ENCODE assay signal across 18 cellular contexts in the genomic region with DNA sequence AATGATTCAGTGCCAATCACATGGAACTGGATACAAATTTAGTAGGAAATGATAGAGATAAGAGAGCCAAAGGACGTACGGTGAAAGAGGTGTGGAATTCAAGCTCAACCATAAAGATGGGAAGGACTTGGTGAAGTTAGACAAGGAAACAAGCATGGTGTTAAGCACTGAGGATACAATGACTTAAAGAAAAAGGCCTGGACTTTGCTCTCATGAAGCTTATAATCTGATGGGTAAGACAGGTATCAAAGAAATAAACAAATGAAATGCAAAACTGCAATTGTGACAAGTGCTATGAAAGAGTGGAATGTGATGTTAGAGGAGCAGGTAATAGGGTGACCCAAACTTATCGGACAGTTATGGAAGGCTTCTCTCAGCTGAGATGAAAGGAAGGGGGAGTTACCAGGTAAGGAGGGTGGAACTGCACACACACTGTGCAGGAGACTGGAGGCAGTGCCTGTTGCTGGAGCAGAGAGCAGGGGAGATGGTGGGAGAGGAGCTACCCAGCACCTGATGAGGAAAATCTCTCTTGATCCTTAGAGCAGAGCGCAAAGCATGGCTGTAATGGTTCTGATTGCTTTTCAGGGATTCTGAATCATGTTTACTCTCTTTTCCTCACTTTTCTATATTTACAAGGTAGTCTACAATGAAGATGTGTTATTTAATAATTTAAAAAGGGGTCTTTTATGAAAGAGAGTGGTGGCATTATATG.
DNase-seq lines count a peak whose midpoint lies in the region; ATAC-seq and TF ChIP-seq lines count a peak whose summit lies in the region.
"Had no signal": no experiment of that assay in that cellular context is flagged by ENCODE, and none has a peak within 500 bp of the region (broad histone marks: within the 10 kb centered on the region; RNA-seq: fewer than 3 reads in every experiment).

No MANE protein-coding gene starts in this region.

- DNase-seq in natural killer cell treated with Interleukin-12 subunit alpha and Interleukin-12 subunit beta and Interleukin-15 and Interleukin-18, amount 100 ng/mL, for 72 hours (ENCODE audit: low spot score), result no peak
- DNase-seq in natural killer cell, result no peak
- DNase-seq in T-helper 17 cell, result no peak
- DNase-seq in ureter (ENCODE audit: low spot score), result no peak
- DNase-seq in amniotic stem cell (lab: John Stamatoyannopoulos, UW), result no peak
- DNase-seq: activated effector memory CD4-positive, alpha-beta T cell treated with anti-CD3 and anti-CD28 coated beads, Interleukin-2, amount 50 U/mL, for 16 hours; aorta; CD4-positive, alpha-beta T cell; dermis blood vessel endothelial cell; lower lobe of right lung; NCI-H1105; NCI-H2029 treated with DMSO at 0.1 percent for 48 hours; NCI-H226; upper lobe of left lung had no signal

- H3K4me3 Mint-ChIP-seq in natural killer cell treated with Interleukin-12 subunit alpha and Interleukin-12 subunit beta and Interleukin-15 and Interleukin-18, amount 100 ng/mL, for 72 hours, result peak overlapping the region; percentile 77
- H3K4me3 Mint-ChIP-seq in natural killer cell (no peak overlapping the region), T-helper 17 cell (no peak overlapping the region)
- H3K4me3 Mint-ChIP-seq: CD4-positive, alpha-beta T cell had no signal

- no peaks in the 10 kb centered on the region for H3K9me3 Mint-ChIP-seq in natural killer cell treated with Interleukin-12 subunit alpha and Interleukin-12 subunit beta and Interleukin-15 and Interleukin-18, amount 100 ng/mL, for 72 hours
- H3K9me3 Mint-ChIP-seq in natural killer cell, result no peaks in the 10 kb centered on the region
- H3K9me3 Mint-ChIP-seq: CD4-positive, alpha-beta T cell had no signal

- H3K27me3 Mint-ChIP-seq in natural killer cell treated with Interleukin-12 subunit alpha and Interleukin-12 subunit beta and Interleukin-15 and Interleukin-18, amount 100 ng/mL, for 72 hours, result peaks cover 0 to 23% of the 10 kb centered on the region in 2 donors
- peaks cover 10 to 15% of the 10 kb centered on the region in 2 donors for H3K27me3 Mint-ChIP-seq in natural killer cell (ENCODE audit: low read depth in 2 of 2)
- peaks cover 6% of the 10 kb centered on the region for H3K27me3 Mint-ChIP-seq in T-helper 17 cell

- intact Hi-C loops in natural killer cell (cut with micrococcal nuclease), result no loop called here

- H3K27ac ChIP-seq in cingulate gyrus (ENCODE audit: low read depth, low read length) (peak overlapping the region; percentile 63), temporal lobe (ENCODE audit: low read depth, low read length) (peak overlapping the region; percentile 92)
- H3K27ac ChIP-seq: lower lobe of right lung, upper lobe of left lung had no signal

- peaks cover 7% of the 10 kb centered on the region for H3K36me3 Mint-ChIP-seq in natural killer cell treated with Interleukin-12 subunit alpha and Interleukin-12 subunit beta and Interleukin-15 and Interleukin-18, amount 100 ng/mL, for 72 hours
- H3K36me3 Mint-ChIP-seq in natural killer cell (no peaks in the 10 kb centered on the region), T-helper 17 cell (ENCODE audit: low read depth) (peaks cover 3% of the 10 kb centered on the region)

- no peaks in the 10 kb centered on the region for H3K9me3 ChIP-seq in T-helper 17 cell (ENCODE audit: control insufficient read depth, low read length, poor library complexity, severe bottlenecking)
- H3K9me3 ChIP-seq: lower lobe of right lung, upper lobe of left lung had no signal

- H3K27ac Mint-ChIP-seq in natural killer cell treated with Interleukin-12 subunit alpha and Interleukin-12 subunit beta and Interleukin-15 and Interleukin-18, amount 100 ng/mL, for 72 hours, result peak overlapping the region; percentile 63 to 91
- no peak overlapping the region for H3K27ac Mint-ChIP-seq in natural killer cell
- H3K27ac Mint-ChIP-seq in T-helper 17 cell, result peak overlapping the region; percentile 51
- H3K27ac Mint-ChIP-seq: CD4-positive, alpha-beta T cell had no signal

- no peak for TF ChIP-seq CTCF in natural killer cell (IDR thresholded peaks at IDR 0.05)

- no peak for ATAC-seq in natural killer cell treated with Interleukin-12 subunit alpha and Interleukin-12 subunit beta and Interleukin-15 and Interleukin-18, amount 100 ng/mL, for 72 hours
- no peak for ATAC-seq in natural killer cell
- ATAC-seq in T-helper 17 cell, result no peak
- ATAC-seq in HG02852 (IDR thresholded peaks at IDR 0.05; ENCODE audit: unreplicated experiment), result no peak
- ATAC-seq: Right ventricle myocardium inferior had no signal

- H3K4me1 Mint-ChIP-seq in natural killer cell treated with Interleukin-12 subunit alpha and Interleukin-12 subunit beta and Interleukin-15 and Interleukin-18, amount 100 ng/mL, for 72 hours (ENCODE audit: low read depth in 2 of 2), result peaks cover 9 to 44% of the 10 kb centered on the region in 2 donors
- H3K4me1 Mint-ChIP-seq in natural killer cell, result no peaks in the 10 kb centered on the region
- H3K4me1 Mint-ChIP-seq in T-helper 17 cell, result peaks cover 13% of the 10 kb centered on the region

Comparison
In these comparisons a context has a peak if more than half of its experiments do, and no peak if none do; other contexts are left out.
1. H3K27ac Mint-ChIP-seq: peak in natural killer cell treated with Interleukin-12 subunit alpha and Interleukin-12 subunit beta and Interleukin-15 and Interleukin-18, amount 100 ng/mL, for 72 hours (2 of 2) and T-helper 17 cell (single experiment); none in natural killer cell (0 of 2).